In the genomic region with DNA sequence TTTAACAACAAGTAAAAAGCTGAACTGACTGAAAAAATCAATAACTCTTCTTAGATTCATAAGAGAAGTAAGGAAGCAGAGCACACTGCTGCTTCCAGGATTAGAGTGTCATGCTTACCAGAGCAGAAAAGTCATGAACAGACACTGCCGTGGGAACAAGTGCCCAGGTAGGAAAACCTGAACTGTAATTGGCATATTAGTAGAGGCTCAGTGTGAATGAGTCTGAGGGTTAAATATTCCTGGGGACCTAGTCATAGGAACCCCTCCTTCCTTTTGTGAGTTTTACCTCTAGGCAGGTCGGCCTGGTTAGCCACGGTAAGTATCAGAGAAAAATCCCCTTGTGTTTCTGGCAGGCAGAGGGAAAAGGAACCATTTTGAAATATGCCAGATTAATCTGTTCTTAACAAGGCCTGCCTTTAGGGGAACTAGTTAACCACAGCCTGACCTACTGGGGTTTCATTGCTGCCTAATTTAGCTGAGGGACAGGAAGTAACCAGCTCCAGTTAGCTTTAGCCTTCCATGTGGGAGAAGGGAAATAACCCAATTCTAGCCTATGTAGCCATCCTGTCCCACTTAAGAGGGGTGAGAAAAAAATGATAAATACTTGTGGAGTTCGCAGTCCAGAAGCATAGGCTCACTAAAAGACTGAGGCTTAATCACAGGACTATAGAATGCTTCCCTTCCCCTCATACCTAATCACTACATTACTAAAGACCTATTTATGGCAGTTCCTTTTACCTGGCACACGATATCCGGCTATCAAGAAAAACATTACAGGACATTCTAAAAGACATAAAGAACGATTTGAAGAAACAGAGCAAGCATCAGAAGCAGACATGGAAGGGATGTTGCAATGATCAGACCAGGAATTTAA, we compare ENCODE assay signal across 1 cellular context.
TF ChIP-seq lines count a peak whose summit lies in the region.

No MANE protein-coding gene starts in this region.

TF ChIP-seq in GM12878, 131 proteins besides CTCF, POLR2A, EP300 and RAD21 (continued from another document):
- TF ChIP-seq, protein P1, sequence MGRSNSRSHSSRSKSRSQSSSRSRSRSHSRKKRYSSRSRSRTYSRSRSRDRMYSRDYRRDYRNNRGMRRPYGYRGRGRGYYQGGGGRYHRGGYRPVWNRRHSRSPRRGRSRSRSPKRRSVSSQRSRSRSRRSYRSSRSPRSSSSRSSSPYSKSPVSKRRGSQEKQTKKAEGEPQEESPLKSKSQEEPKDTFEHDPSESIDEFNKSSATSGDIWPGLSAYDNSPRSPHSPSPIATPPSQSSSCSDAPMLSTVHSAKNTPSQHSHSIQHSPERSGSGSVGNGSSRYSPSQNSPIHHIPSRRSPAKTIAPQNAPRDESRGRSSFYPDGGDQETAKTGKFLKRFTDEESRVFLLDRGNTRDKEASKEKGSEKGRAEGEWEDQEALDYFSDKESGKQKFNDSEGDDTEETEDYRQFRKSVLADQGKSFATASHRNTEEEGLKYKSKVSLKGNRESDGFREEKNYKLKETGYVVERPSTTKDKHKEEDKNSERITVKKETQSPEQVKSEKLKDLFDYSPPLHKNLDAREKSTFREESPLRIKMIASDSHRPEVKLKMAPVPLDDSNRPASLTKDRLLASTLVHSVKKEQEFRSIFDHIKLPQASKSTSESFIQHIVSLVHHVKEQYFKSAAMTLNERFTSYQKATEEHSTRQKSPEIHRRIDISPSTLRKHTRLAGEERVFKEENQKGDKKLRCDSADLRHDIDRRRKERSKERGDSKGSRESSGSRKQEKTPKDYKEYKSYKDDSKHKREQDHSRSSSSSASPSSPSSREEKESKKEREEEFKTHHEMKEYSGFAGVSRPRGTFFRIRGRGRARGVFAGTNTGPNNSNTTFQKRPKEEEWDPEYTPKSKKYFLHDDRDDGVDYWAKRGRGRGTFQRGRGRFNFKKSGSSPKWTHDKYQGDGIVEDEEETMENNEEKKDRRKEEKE (IDR thresholded peaks at IDR 0.05), result no peak
- no peak for TF ChIP-seq NR2C1 (IDR thresholded peaks at IDR 0.05)
- no peak for TF ChIP-seq HDAC6 (IDR thresholded peaks at IDR 0.05; ENCODE audit: unreplicated experiment)
- no peak for TF ChIP-seq CEBPB (IDR thresholded peaks at IDR 0.05; ENCODE audit: borderline replicate concordance in 1 of 2, low read depth in 2 of 2, low read length in 2 of 2)
- TF ChIP-seq ZNF207 (IDR thresholded peaks at IDR 0.05; ENCODE audit: borderline replicate concordance), result peak; percentile 39; the same call in 1 of the 2 replicates
- TF ChIP-seq ZNF622 (IDR thresholded peaks at IDR 0.05), result no peak
- TF ChIP-seq, protein P2, sequence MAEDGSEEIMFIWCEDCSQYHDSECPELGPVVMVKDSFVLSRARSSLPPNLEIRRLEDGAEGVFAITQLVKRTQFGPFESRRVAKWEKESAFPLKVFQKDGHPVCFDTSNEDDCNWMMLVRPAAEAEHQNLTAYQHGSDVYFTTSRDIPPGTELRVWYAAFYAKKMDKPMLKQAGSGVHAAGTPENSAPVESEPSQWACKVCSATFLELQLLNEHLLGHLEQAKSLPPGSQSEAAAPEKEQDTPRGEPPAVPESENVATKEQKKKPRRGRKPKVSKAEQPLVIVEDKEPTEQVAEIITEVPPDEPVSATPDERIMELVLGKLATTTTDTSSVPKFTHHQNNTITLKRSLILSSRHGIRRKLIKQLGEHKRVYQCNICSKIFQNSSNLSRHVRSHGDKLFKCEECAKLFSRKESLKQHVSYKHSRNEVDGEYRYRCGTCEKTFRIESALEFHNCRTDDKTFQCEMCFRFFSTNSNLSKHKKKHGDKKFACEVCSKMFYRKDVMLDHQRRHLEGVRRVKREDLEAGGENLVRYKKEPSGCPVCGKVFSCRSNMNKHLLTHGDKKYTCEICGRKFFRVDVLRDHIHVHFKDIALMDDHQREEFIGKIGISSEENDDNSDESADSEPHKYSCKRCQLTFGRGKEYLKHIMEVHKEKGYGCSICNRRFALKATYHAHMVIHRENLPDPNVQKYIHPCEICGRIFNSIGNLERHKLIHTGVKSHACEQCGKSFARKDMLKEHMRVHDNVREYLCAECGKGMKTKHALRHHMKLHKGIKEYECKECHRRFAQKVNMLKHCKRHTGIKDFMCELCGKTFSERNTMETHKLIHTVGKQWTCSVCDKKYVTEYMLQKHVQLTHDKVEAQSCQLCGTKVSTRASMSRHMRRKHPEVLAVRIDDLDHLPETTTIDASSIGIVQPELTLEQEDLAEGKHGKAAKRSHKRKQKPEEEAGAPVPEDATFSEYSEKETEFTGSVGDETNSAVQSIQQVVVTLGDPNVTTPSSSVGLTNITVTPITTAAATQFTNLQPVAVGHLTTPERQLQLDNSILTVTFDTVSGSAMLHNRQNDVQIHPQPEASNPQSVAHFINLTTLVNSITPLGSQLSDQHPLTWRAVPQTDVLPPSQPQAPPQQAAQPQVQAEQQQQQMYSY (CRISPR knock-in tag; IDR thresholded peaks at IDR 0.05), result no peak
- TF ChIP-seq, protein P3, sequence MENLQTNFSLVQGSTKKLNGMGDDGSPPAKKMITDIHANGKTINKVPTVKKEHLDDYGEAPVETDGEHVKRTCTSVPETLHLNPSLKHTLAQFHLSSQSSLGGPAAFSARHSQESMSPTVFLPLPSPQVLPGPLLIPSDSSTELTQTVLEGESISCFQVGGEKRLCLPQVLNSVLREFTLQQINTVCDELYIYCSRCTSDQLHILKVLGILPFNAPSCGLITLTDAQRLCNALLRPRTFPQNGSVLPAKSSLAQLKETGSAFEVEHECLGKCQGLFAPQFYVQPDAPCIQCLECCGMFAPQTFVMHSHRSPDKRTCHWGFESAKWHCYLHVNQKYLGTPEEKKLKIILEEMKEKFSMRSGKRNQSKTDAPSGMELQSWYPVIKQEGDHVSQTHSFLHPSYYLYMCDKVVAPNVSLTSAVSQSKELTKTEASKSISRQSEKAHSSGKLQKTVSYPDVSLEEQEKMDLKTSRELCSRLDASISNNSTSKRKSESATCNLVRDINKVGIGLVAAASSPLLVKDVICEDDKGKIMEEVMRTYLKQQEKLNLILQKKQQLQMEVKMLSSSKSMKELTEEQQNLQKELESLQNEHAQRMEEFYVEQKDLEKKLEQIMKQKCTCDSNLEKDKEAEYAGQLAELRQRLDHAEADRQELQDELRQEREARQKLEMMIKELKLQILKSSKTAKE (IDR thresholded peaks at IDR 0.05; ENCODE audit: low read depth, poor library complexity, severe bottlenecking), result peak; percentile 49
- no peak for TF ChIP-seq TARDBP (IDR thresholded peaks at IDR 0.05; ENCODE audit: borderline replicate concordance)
- no peak for TF ChIP-seq HDGF (IDR thresholded peaks at IDR 0.05)
- TF ChIP-seq LARP7 (IDR thresholded peaks at IDR 0.05), result no peak
- no peak for TF ChIP-seq POLR2AphosphoS2 (IDR thresholded peaks at IDR 0.05; ENCODE audit: low read depth, low read length)
- TF ChIP-seq CHD4 (IDR thresholded peaks at IDR 0.05), result no peak
- TF ChIP-seq, protein P4, sequence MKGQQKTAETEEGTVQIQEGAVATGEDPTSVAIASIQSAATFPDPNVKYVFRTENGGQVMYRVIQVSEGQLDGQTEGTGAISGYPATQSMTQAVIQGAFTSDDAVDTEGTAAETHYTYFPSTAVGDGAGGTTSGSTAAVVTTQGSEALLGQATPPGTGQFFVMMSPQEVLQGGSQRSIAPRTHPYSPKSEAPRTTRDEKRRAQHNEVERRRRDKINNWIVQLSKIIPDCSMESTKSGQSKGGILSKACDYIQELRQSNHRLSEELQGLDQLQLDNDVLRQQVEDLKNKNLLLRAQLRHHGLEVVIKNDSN (IDR thresholded peaks at IDR 0.05; ENCODE audit: borderline replicate concordance, extremely low read length, insufficient read depth, low read depth, low read length), result no peak
- TF ChIP-seq, protein P5, sequence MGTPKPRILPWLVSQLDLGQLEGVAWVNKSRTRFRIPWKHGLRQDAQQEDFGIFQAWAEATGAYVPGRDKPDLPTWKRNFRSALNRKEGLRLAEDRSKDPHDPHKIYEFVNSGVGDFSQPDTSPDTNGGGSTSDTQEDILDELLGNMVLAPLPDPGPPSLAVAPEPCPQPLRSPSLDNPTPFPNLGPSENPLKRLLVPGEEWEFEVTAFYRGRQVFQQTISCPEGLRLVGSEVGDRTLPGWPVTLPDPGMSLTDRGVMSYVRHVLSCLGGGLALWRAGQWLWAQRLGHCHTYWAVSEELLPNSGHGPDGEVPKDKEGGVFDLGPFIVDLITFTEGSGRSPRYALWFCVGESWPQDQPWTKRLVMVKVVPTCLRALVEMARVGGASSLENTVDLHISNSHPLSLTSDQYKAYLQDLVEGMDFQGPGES (IDR thresholded peaks at IDR 0.05), result no peak
- no peak for TF ChIP-seq PAX8 (IDR thresholded peaks at IDR 0.05)
- no peak for TF ChIP-seq ZNF384 (IDR thresholded peaks at IDR 0.05; ENCODE audit: borderline replicate concordance, low read depth, low read length)
- TF ChIP-seq KAT2A (conservative IDR thresholded peaks at IDR 0.05; ENCODE audit: control insufficient read depth, low read depth, low read length), result no peak
- TF ChIP-seq TCF7 (IDR thresholded peaks at IDR 0.05; ENCODE audit: borderline replicate concordance), result 0 out of 2 replicates have a peak, but pooled peaks have one; percentile 25
- TF ChIP-seq BRCA1 (IDR thresholded peaks at IDR 0.05; ENCODE audit: low read depth, low read length), result no peak
